In genomic region chr12:70883855-70884254, GRCh38 we compare ENCODE assay signal across 21 cellular contexts. TPM values are rescaled to one million over a fixed set of nuclear protein-coding genes. Genes with fewer than 3 reads are reported as not detected.
"Had no signal": no experiment of that assay in that cellular context is flagged by ENCODE, and none has a peak within 500 bp of the region (broad histone marks: within the 10 kb centered on the region; RNA-seq: fewer than 3 reads in every experiment).

No MANE protein-coding gene starts in this region.

- H3K27ac Mint-ChIP-seq: activated CD8-positive, alpha-beta T cell treated with anti-CD3 and anti-CD28 coated beads, Interleukin-2, amount 10 ng/mL, durations not matched to agents 7 days and 5 days; activated naive CD4-positive, alpha-beta T cell treated with anti-CD3 and anti-CD28 coated beads, Interleukin-2, amount 50 U/mL, for 72 hours; naive thymus-derived CD8-positive, alpha-beta T cell; stimulated activated effector memory CD8-positive, alpha-beta T cell treated with anti-CD3 and anti-CD28 coated beads, Interleukin-12 subunit alpha, Interleukin-12 subunit beta, amount 100 ng/mL, for 72 hours; stimulated activated naive CD8-positive, alpha-beta T cell treated with anti-CD3 and anti-CD28 coated beads, Interleukin-15, amount 100 ng/mL, for 72 hours; T-cell had no signal

- H3K4me3 ChIP-seq: ascending aorta, coronary artery, heart left ventricle, lower lobe of right lung, ovary, prostate gland, right lobe of liver, skin epidermis, tibial nerve had no signal

- H3K27me3 Mint-ChIP-seq: central memory CD8-positive, alpha-beta T cell; naive thymus-derived CD8-positive, alpha-beta T cell; stimulated activated naive CD8-positive, alpha-beta T cell treated with anti-CD3 and anti-CD28 coated beads, Interleukin-15, amount 100 ng/mL, for 72 hours; T-cell had no signal

- H3K4me1 Mint-ChIP-seq: central memory CD8-positive, alpha-beta T cell; naive thymus-derived CD8-positive, alpha-beta T cell; stimulated activated effector memory CD8-positive, alpha-beta T cell treated with anti-CD3 and anti-CD28 coated beads, Interleukin-12 subunit alpha, Interleukin-12 subunit beta, amount 100 ng/mL, for 72 hours; stimulated activated naive CD8-positive, alpha-beta T cell treated with anti-CD3 and anti-CD28 coated beads, Interleukin-15, amount 100 ng/mL, for 72 hours; T-cell had no signal

- H3K4me3 Mint-ChIP-seq: activated CD8-positive, alpha-beta T cell treated with anti-CD3 and anti-CD28 coated beads, Interleukin-2, amount 10 ng/mL, durations not matched to agents 7 days and 5 days; central memory CD8-positive, alpha-beta T cell; naive thymus-derived CD8-positive, alpha-beta T cell; stimulated activated effector memory CD8-positive, alpha-beta T cell treated with anti-CD3 and anti-CD28 coated beads, Interleukin-12 subunit alpha, Interleukin-12 subunit beta, amount 100 ng/mL, for 72 hours; stimulated activated naive CD8-positive, alpha-beta T cell treated with anti-CD3 and anti-CD28 coated beads, Interleukin-15, amount 100 ng/mL, for 72 hours; T-cell had no signal

- H3K27ac ChIP-seq: coronary artery, heart left ventricle, lower lobe of right lung, neutrophil, ovary, prostate gland, right lobe of liver, skin epidermis, tibial nerve had no signal

- H3K9me3 Mint-ChIP-seq: stimulated activated naive CD8-positive, alpha-beta T cell treated with anti-CD3 and anti-CD28 coated beads, Interleukin-15, amount 100 ng/mL, for 72 hours; T-cell had no signal

- H3K36me3 Mint-ChIP-seq: activated naive CD4-positive, alpha-beta T cell treated with anti-CD3 and anti-CD28 coated beads, Interleukin-2, amount 50 U/mL, for 72 hours; naive thymus-derived CD8-positive, alpha-beta T cell; stimulated activated effector memory CD8-positive, alpha-beta T cell treated with anti-CD3 and anti-CD28 coated beads, Interleukin-12 subunit alpha, Interleukin-12 subunit beta, amount 100 ng/mL, for 72 hours; T-cell had no signal

- DNase-seq: activated CD4-positive, alpha-beta T cell treated with anti-CD3 and anti-CD28 coated beads for 1 hour; activated CD4-positive, alpha-beta T cell treated with anti-CD3 and anti-CD28 coated beads, Interleukin-2, amount 50 U/mL, for 1 hour; activated CD8-positive, alpha-beta T cell treated with anti-CD3 and anti-CD28 coated beads, Interleukin-2, amount 10 ng/mL, durations not matched to agents 7 days and 5 days; heart left ventricle; lower lobe of right lung; naive thymus-derived CD8-positive, alpha-beta T cell; ovary; right lobe of liver; stimulated activated CD4-positive, alpha-beta T cell treated with anti-CD3 and anti-CD28 coated beads, Interleukin-1b, Interleukin-23, amount 100 ng/mL, for 48 hours; stimulated activated naive CD8-positive, alpha-beta T cell treated with anti-CD3 and anti-CD28 coated beads, Interleukin-15, amount 100 ng/mL, for 72 hours; T-cell had no signal

- H3K27me3 ChIP-seq: ascending aorta, heart left ventricle, neutrophil, ovary, right lobe of liver, tibial nerve had no signal

- H3K4me1 ChIP-seq: ascending aorta, heart left ventricle, lower lobe of right lung, prostate gland, right lobe of liver, tibial nerve had no signal

- H3K9me3 ChIP-seq: ascending aorta, heart left ventricle, lower lobe of right lung, neutrophil, ovary, prostate gland, right lobe of liver, tibial nerve had no signal

- H3K36me3 ChIP-seq: ascending aorta, heart left ventricle, lower lobe of right lung, neutrophil, ovary, prostate gland, right lobe of liver, tibial nerve had no signal

- ATAC-seq: activated CD8-positive, alpha-beta T cell treated with anti-CD3 and anti-CD28 coated beads, Interleukin-2, amount 10 ng/mL, durations not matched to agents 7 days and 5 days; activated naive CD4-positive, alpha-beta T cell treated with anti-CD3 and anti-CD28 coated beads, Interleukin-2, amount 50 U/mL, for 72 hours; lower lobe of right lung; naive thymus-derived CD8-positive, alpha-beta T cell; right lobe of liver; stimulated activated effector memory CD8-positive, alpha-beta T cell treated with anti-CD3 and anti-CD28 coated beads, Interleukin-12 subunit alpha, Interleukin-12 subunit beta, amount 100 ng/mL, for 72 hours; stimulated activated naive CD8-positive, alpha-beta T cell treated with anti-CD3 and anti-CD28 coated beads, Interleukin-15, amount 100 ng/mL, for 72 hours; T-cell had no signal

RNA-seq across cellular contexts. Expression of gene PTPRR, which starts 36.7 kb away (rescaled TPM):
- total RNA-seq: activated CD8-positive, alpha-beta T cell treated with anti-CD3 and anti-CD28 coated beads, Interleukin-2, amount 10 ng/mL, durations not matched to agents 7 days and 5 days; activated naive CD4-positive, alpha-beta T cell treated with anti-CD3 and anti-CD28 coated beads, Interleukin-2, amount 50 U/mL, for 72 hours; ascending aorta; fibroblast of villous mesenchyme; naive thymus-derived CD8-positive, alpha-beta T cell; T-cell; tibial nerve had no signal
